Comparison of ENCODE assay signal across 19 cellular contexts in genomic region chr12:1797991-1798733, GRCh38. TPM values are rescaled to one million over a fixed set of nuclear protein-coding genes. Genes with fewer than 3 reads are reported as not detected.
DNase-seq lines count a peak whose midpoint lies in the region; ATAC-seq and TF ChIP-seq lines count a peak whose summit lies in the region.
"Had no signal": no experiment of that assay in that cellular context is flagged by ENCODE, and none has a peak within 500 bp of the region (broad histone marks: within the 10 kb centered on the region; RNA-seq: fewer than 3 reads in every experiment).

No MANE protein-coding gene starts in this region.

- H3K4me1 ChIP-seq in neutrophil (ENCODE audit: control insufficient read depth in 1 of 2, insufficient read depth in 1 of 2, low read depth in 1 of 2, low read length in 1 of 2) = peaks cover 22% of the 10 kb centered on the region in 2 experiments
- peaks cover 5% of the 10 kb centered on the region; the same call in 1 of the 2 replicates for H3K4me1 ChIP-seq in PC-3 (ENCODE audit: insufficient read depth, low read length)
- peaks cover 7% of the 10 kb centered on the region for H3K4me1 ChIP-seq in BE2C

- POLR2A ChIA-PET in CD4-positive, alpha-beta T cell (lab: Charles Lee) = interaction anchor here (1.0 kb wide), 1 partner anchor 142 kb away, joined by 6 read pairs; no protein-coding TSS in a partner anchor
- POLR2A ChIA-PET in PC-3 (lab: Charles Lee; ENCODE audit: unreplicated experiment) = no interaction called here

- H3K27ac ChIP-seq in CD4-positive, alpha-beta T cell (ENCODE audit: low read depth, low read length) = peak overlapping the region; percentile 78
- H3K27ac ChIP-seq in neutrophil (peak overlapping the region; percentile 93), PC-3 (ENCODE audit: low read length) (no peak overlapping the region)
- H3K27ac ChIP-seq: A549 had no signal

- H3K36me3 ChIP-seq in neutrophil (no peaks in the 10 kb centered on the region), PC-3 (ENCODE audit: low read depth, low read length) (no peaks in the 10 kb centered on the region), BE2C (no peaks in the 10 kb centered on the region)
- H3K36me3 ChIP-seq: left lung had no signal

- H3K4me2 ChIP-seq in PC-3 (ENCODE audit: low read length) = no peak overlapping the region
- H3K4me2 ChIP-seq: A549 had no signal

- H2AFZ ChIP-seq in PC-3 (ENCODE audit: low read length) = no peak overlapping the region

- no peak for TF ChIP-seq CTCF in CD4-positive, alpha-beta T cell (IDR thresholded peaks at IDR 0.05)
- TF ChIP-seq CTCF in neutrophil (IDR thresholded peaks at IDR 0.05) (no peak), CD14-positive monocyte (IDR thresholded peaks at IDR 0.05) (no peak), PC-3 (conservative IDR thresholded peaks at IDR 0.05; ENCODE audit: low read depth, low read length) (no peak), BE2C (IDR thresholded peaks at IDR 0.05; ENCODE audit: low read depth, low read length) (no peak)

- peak; percentile 2 for DNase-seq in activated CD4-positive, alpha-beta T cell treated with anti-CD3 and anti-CD28 coated beads for 48 hours
- no peak for DNase-seq in activated CD4-positive, alpha-beta T cell treated with anti-CD3 and anti-CD28 coated beads, Interleukin-2, amount 50 U/mL, for 48 hours
- DNase-seq in CD4-positive, alpha-beta T cell = no peak
- no peak for DNase-seq in central memory CD8-positive, alpha-beta T cell (ENCODE audit: low spot score in 2 of 2)
- DNase-seq in CD14-positive monocyte (ENCODE audit: low spot score) = no peak
- DNase-seq in PC-3 = no peak
- no peak for DNase-seq in BE2C
- DNase-seq: activated CD8-positive, alpha-beta T cell treated with anti-CD3 and anti-CD28 coated beads, Interleukin-2, amount 10 ng/mL, durations not matched to agents 7 days and 5 days; hippocampal formation; NCI-H1436 had no signal

- H3K9ac ChIP-seq in PC-3 (ENCODE audit: low read length) = no peak overlapping the region

- H3K27ac Mint-ChIP-seq in CD4-positive, alpha-beta T cell = no peak overlapping the region
- H3K27ac Mint-ChIP-seq in central memory CD8-positive, alpha-beta T cell (ENCODE audit: low read depth) = peak overlapping the region; percentile 74
- peak overlapping the region in 3 of 7 donors; percentile 16 to 85 (median 20) for H3K27ac Mint-ChIP-seq in CD14-positive monocyte

- H3K79me2 ChIP-seq in PC-3 (ENCODE audit: low read length) = no peaks in the 10 kb centered on the region

- no peaks in the 10 kb centered on the region for H3F3A ChIP-seq in PC-3 (ENCODE audit: low read length, unreplicated experiment)

- no peaks in the 10 kb centered on the region for H3K27me3 ChIP-seq in CD4-positive, alpha-beta T cell (ENCODE audit: control insufficient read depth, insufficient read depth, low read length)
- H3K27me3 ChIP-seq in neutrophil = no peaks in the 10 kb centered on the region
- H3K27me3 ChIP-seq in PC-3 (ENCODE audit: low read length) = no peaks in the 10 kb centered on the region
- H3K27me3 ChIP-seq in BE2C = no peaks in the 10 kb centered on the region
- H3K27me3 ChIP-seq: left lung had no signal

- peak overlapping the region; percentile 87 to 97 for H3K4me3 ChIP-seq in neutrophil (ENCODE audit: low read depth in 1 of 2, low read length in 1 of 2)
- no peak overlapping the region for H3K4me3 ChIP-seq in PC-3 (ENCODE audit: low read length)
- H3K4me3 ChIP-seq in BE2C (ENCODE audit: low read depth, low read length) = no peak overlapping the region
- H3K4me3 ChIP-seq: A549, K562 had no signal

- no peaks in the 10 kb centered on the region for H3K9me3 Mint-ChIP-seq in CD4-positive, alpha-beta T cell
- no peaks in the 10 kb centered on the region for H3K9me3 Mint-ChIP-seq in central memory CD8-positive, alpha-beta T cell
- no peaks in the 10 kb centered on the region for H3K9me3 Mint-ChIP-seq in CD14-positive monocyte

- H3K36me3 Mint-ChIP-seq in CD4-positive, alpha-beta T cell (ENCODE audit: low read depth) = no peaks in the 10 kb centered on the region
- H3K36me3 Mint-ChIP-seq in central memory CD8-positive, alpha-beta T cell (ENCODE audit: insufficient read depth) = peaks cover 3% of the 10 kb centered on the region
- H3K36me3 Mint-ChIP-seq in CD14-positive monocyte = peaks cover 12 to 13% of the 10 kb centered on the region in 2 donors

- H3K9me3 ChIP-seq in CD4-positive, alpha-beta T cell (ENCODE audit: control insufficient read depth, low read length) = no peaks in the 10 kb centered on the region
- no peaks in the 10 kb centered on the region for H3K9me3 ChIP-seq in neutrophil
- H3K9me3 ChIP-seq in PC-3 (ENCODE audit: low read length) = no peaks in the 10 kb centered on the region
- no peaks in the 10 kb centered on the region for H3K9me3 ChIP-seq in BE2C
- H3K9me3 ChIP-seq: A549, left lung had no signal

- no peak for ATAC-seq in CD4-positive, alpha-beta T cell (ENCODE audit: poor library complexity)
- no peak for ATAC-seq in central memory CD8-positive, alpha-beta T cell (replicated peaks; ENCODE audit: extremely low read depth, poor library complexity, severe bottlenecking)
- ATAC-seq in PC-3 = no peak
- ATAC-seq: A549; activated CD8-positive, alpha-beta T cell treated with anti-CD3 and anti-CD28 coated beads, Interleukin-2, amount 10 ng/mL, durations not matched to agents 7 days and 5 days; K562 had no signal

- H3K9me2 ChIP-seq in PC-3 (replicated peaks; ENCODE audit: low read length) = no peaks in the 10 kb centered on the region

- no peaks in the 10 kb centered on the region for H3K27me3 Mint-ChIP-seq in CD4-positive, alpha-beta T cell
- H3K27me3 Mint-ChIP-seq in central memory CD8-positive, alpha-beta T cell = no peaks in the 10 kb centered on the region
- peaks cover 0 to 1% (median 0%) of the 10 kb centered on the region in 3 donors for H3K27me3 Mint-ChIP-seq in CD14-positive monocyte (ENCODE audit: low read depth in 3 of 3)

- intact Hi-C loops in CD4-positive, alpha-beta T cell (cut with DNase I, micrococcal nuclease) = loop anchor here (2.0 to 10.0 kb wide), 9 partner anchors 207 to 1954 kb away; partner anchors contain the start of genes CRACR2A (in 1 of the 2), DCP1B (in 1 of the 2) and FKBP4 (in 1 of the 2)
- intact Hi-C loops in CD14-positive monocyte (cut with micrococcal nuclease) (loop anchor here in 1 of 2 donors (2.0 kb wide), 2 partner anchors 13 to 143 kb away; no protein-coding TSS in a partner anchor), PC-3 (cut with micrococcal nuclease) (no loop called here)

- no peaks in the 10 kb centered on the region for H4K20me1 ChIP-seq in PC-3 (ENCODE audit: low read length)

- peak overlapping the region; percentile 56 for H3K4me3 Mint-ChIP-seq in CD4-positive, alpha-beta T cell
- H3K4me3 Mint-ChIP-seq in central memory CD8-positive, alpha-beta T cell = peak overlapping the region; percentile 83
- peak overlapping the region in 1 of 2 donors; percentile 77 for H3K4me3 Mint-ChIP-seq in CD14-positive monocyte

- BruUV-seq in PC-3 (replicated peaks; lab: Mats Ljungman, UMichigan) = no TSS peak

- CTCF ChIA-PET in CD4-positive, alpha-beta T cell (lab: Charles Lee) = interaction anchor here (1.2 to 5.1 kb wide), 2 partner anchors 142 to 145 kb away, joined by 4 to 122 read pairs; no protein-coding TSS in a partner anchor
- CTCF ChIA-PET in PC-3 (lab: Charles Lee) = no interaction called here

- H3K4me1 Mint-ChIP-seq in CD4-positive, alpha-beta T cell (ENCODE audit: low read depth) = peaks cover 8% of the 10 kb centered on the region
- peaks cover 21% of the 10 kb centered on the region for H3K4me1 Mint-ChIP-seq in central memory CD8-positive, alpha-beta T cell
- H3K4me1 Mint-ChIP-seq in CD14-positive monocyte = peaks cover 17% of the 10 kb centered on the region

RNA-seq across cellular contexts. Expression of gene LRTM2, which starts 22.2 kb away (rescaled TPM):
- total RNA-seq in CD4-positive, alpha-beta T cell = under 1 TPM in 1 of 2 experiments, not detected in 1; 0.11 TPM
- polyA plus RNA-seq in CD14-positive monocyte = not detected
- not detected in 2 replicates for total RNA-seq in PC-3 (2014; rRNA removed)
- polyA plus RNA-seq in BE2C (2012; ENCODE audit: insufficient read depth, insufficient read length, low read depth) = not detected
- total RNA-seq: activated CD8-positive, alpha-beta T cell treated with anti-CD3 and anti-CD28 coated beads, Interleukin-2, amount 10 ng/mL, durations not matched to agents 7 days and 5 days; epithelial cell of proximal tubule; K562; left lung; NCI-H460; RPMI7951; T-helper 2 cell treated with Interferon-gamma antibody and Interleukin-4, amounts not matched to agents 100 ng/mL and 5 ng/mL, for 36 hours had no signal
- polyA plus RNA-seq: A549, adipose tissue had no signal

Comparison
In these comparisons a context has a peak if more than half of its experiments do, and no peak if none do; other contexts are left out.
1. H3K4me3 ChIP-seq: peak in neutrophil (2 of 2); none in PC-3 (single experiment) and BE2C (single experiment).